8 cellular contexts compared by ENCODE assay signal in the genomic region with DNA sequence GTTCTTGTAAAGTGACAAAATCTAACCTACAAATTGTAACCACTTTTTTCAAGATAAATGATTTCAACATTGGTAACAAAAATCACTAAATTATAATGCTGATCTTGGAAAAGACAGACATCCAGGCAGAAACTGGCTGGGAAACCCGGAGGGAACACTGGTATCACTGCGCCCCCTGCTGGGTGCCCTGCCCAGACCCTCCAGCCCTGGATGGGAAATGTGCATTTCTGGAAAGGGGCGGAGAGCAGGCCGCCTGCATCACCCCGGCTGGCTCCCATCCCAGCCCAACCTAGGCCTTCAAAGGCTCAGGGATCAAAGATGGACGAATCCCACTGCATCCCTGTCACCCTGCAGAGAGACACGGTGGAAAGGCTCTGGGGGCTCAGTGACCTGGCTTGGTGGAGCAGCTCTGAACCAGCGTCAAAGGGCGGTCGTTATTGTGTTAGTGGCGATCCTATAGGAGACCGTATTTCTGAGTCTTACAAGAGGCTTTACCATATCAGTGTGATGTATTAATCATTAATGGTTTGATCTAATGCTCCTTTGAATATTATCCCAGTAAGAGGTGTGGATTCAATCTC. TPM values are rescaled to one million over a fixed set of nuclear protein-coding genes. Genes with fewer than 3 reads are reported as not detected.
DNase-seq lines count a peak whose midpoint lies in the region; ATAC-seq, FAIRE-seq and TF ChIP-seq lines count a peak whose summit lies in the region.

No MANE protein-coding gene starts in this region.

- FAIRE-seq in endometrium (lab: Jason Lieb, UNC), result peak; percentile 91

- CTCF ChIA-PET in activated CD4-positive, alpha-beta memory T cell treated with anti-CD3 and anti-CD28 coated beads for 36 hours (lab: Charles Lee), result interaction anchor here (0.8 to 4.1 kb wide), 14 partner anchors 9 to 263 kb away, joined by 3 to 24 read pairs (median 4); partner anchors contain the start of genes ACOX3 and TRMT44

- no peaks in the 10 kb centered on the region for H3K4me1 Mint-ChIP-seq in activated CD4-positive, alpha-beta memory T cell treated with anti-CD3 and anti-CD28 coated beads for 36 hours (ENCODE audit: low read depth)
- peaks cover 7 to 9% of the 10 kb centered on the region in 2 donors for H3K4me1 Mint-ChIP-seq in stimulated activated naive B cell treated with anti-CD40 and anti-IgM and Interleukin-4, amounts not matched to agents 10 μg/mL and 1 μg/mL and 100 μg/mL, for 72 hours

- TF ChIP-seq CTCF in AG09309 (IDR thresholded peaks at IDR 0.05; ENCODE audit: control insufficient read depth, insufficient read depth, low read depth, low read length, missing control alignments), result peak; percentile 95

- intact Hi-C loops in activated CD4-positive, alpha-beta memory T cell treated with anti-CD3 and anti-CD28 coated beads for 36 hours (cut with micrococcal nuclease), result loop anchor here (1.0 to 2.0 kb wide), 3 partner anchors 136 to 226 kb away; no protein-coding TSS in a partner anchor

- H3K9me3 Mint-ChIP-seq in activated CD4-positive, alpha-beta memory T cell treated with anti-CD3 and anti-CD28 coated beads for 36 hours, result no peaks in the 10 kb centered on the region
- H3K9me3 Mint-ChIP-seq in stimulated activated naive B cell treated with anti-CD40 and anti-IgM and Interleukin-4, amounts not matched to agents 10 μg/mL and 1 μg/mL and 100 μg/mL, for 72 hours, result no peaks in the 10 kb centered on the region

- ATAC-seq in stimulated activated naive B cell treated with anti-CD40 and anti-IgM and Interleukin-4, amounts not matched to agents 10 μg/mL and 1 μg/mL and 100 μg/mL, for 72 hours (replicated peaks), result peak; percentile 65 to 74
- no peak for ATAC-seq in GM21717 (IDR thresholded peaks at IDR 0.05; ENCODE audit: unreplicated experiment)

- H3K4me3 Mint-ChIP-seq in activated CD4-positive, alpha-beta memory T cell treated with anti-CD3 and anti-CD28 coated beads for 36 hours, result no peak overlapping the region
- H3K4me3 Mint-ChIP-seq in stimulated activated naive B cell treated with anti-CD40 and anti-IgM and Interleukin-4, amounts not matched to agents 10 μg/mL and 1 μg/mL and 100 μg/mL, for 72 hours, result no peak overlapping the region

- H3K27ac Mint-ChIP-seq in activated CD4-positive, alpha-beta memory T cell treated with anti-CD3 and anti-CD28 coated beads for 36 hours, result no peak overlapping the region
- H3K27ac Mint-ChIP-seq in stimulated activated naive B cell treated with anti-CD40 and anti-IgM and Interleukin-4, amounts not matched to agents 10 μg/mL and 1 μg/mL and 100 μg/mL, for 72 hours, result no peak overlapping the region

- H3K4me3 ChIP-seq in AG09309 (ENCODE audit: control insufficient read depth, low read depth, low read length), result no peak overlapping the region

- peaks cover 16% of the 10 kb centered on the region for H3K36me3 Mint-ChIP-seq in activated CD4-positive, alpha-beta memory T cell treated with anti-CD3 and anti-CD28 coated beads for 36 hours
- H3K36me3 Mint-ChIP-seq in stimulated activated naive B cell treated with anti-CD40 and anti-IgM and Interleukin-4, amounts not matched to agents 10 μg/mL and 1 μg/mL and 100 μg/mL, for 72 hours, result peaks cover 52 to 70% of the 10 kb centered on the region in 2 donors

- DNase-seq in AG09309 (ENCODE audit: low read depth) (no peak), GM19238 (ENCODE audit: insufficient read length, low spot score) (peak; percentile 62), NCI-H226 (peak; percentile 51), mesenteric fat pad (ENCODE audit: low spot score) (peak; percentile 93)
- peak; percentile 63 for DNase-seq in activated CD4-positive, alpha-beta memory T cell treated with anti-CD3 and anti-CD28 coated beads for 36 hours
- DNase-seq in stimulated activated naive B cell treated with anti-CD40 and anti-IgM and Interleukin-4, amounts not matched to agents 10 μg/mL and 1 μg/mL and 100 μg/mL, for 72 hours, result peak; percentile 18

- H3K27me3 Mint-ChIP-seq in activated CD4-positive, alpha-beta memory T cell treated with anti-CD3 and anti-CD28 coated beads for 36 hours, result no peaks in the 10 kb centered on the region
- H3K27me3 Mint-ChIP-seq in stimulated activated naive B cell treated with anti-CD40 and anti-IgM and Interleukin-4, amounts not matched to agents 10 μg/mL and 1 μg/mL and 100 μg/mL, for 72 hours, result no peaks in the 10 kb centered on the region

- POLR2A ChIA-PET in activated CD4-positive, alpha-beta memory T cell treated with anti-CD3 and anti-CD28 coated beads for 36 hours (lab: Charles Lee), result no interaction called here

RNA-seq across cellular contexts. Expression of gene ACOX3, which starts 37.3 kb away (rescaled TPM):
- total RNA-seq in activated CD4-positive, alpha-beta memory T cell treated with anti-CD3 and anti-CD28 coated beads for 36 hours, result 10 to 100 TPM; 42.3 to 45.8 TPM
- 29.1 TPM for total RNA-seq in mesenteric fat pad

RNA-seq across cellular contexts. Expression of gene TRMT44, which starts 37.3 kb away (rescaled TPM):
- total RNA-seq in activated CD4-positive, alpha-beta memory T cell treated with anti-CD3 and anti-CD28 coated beads for 36 hours, result 10 to 100 TPM; 24.1 to 29.2 TPM
- 23.3 TPM for total RNA-seq in mesenteric fat pad
